ENCODE assay signal across 11 cellular contexts in the genomic region with DNA sequence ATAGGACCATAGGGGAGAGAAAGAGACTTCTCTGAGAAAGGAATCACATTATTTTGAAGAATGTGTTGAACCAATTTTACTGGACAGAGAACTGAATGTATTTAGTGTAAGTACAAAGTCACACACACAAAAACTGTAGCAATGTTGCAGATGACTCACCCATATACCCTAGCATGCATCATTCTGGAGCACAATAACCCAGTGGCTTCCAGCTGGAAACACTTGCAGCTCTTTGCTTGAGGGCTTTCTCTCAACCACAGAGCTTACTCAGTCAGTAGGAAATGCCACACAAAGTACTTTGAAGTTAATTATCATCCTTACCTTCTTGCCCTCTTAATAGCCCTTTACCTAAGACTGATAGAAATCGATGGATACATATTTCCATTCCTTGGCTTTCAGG.
DNase-seq lines count a peak whose midpoint lies in the region; ATAC-seq, FAIRE-seq and TF ChIP-seq lines count a peak whose summit lies in the region.
"Had no signal": no experiment of that assay in that cellular context is flagged by ENCODE, and none has a peak within 500 bp of the region (broad histone marks: within the 10 kb centered on the region; RNA-seq: fewer than 3 reads in every experiment).

No MANE protein-coding gene starts in this region.

- peak overlapping the region; percentile 76 to 86 for H3K27ac ChIP-seq in breast epithelium
- H3K27ac ChIP-seq: BLaER1 treated with 17β-estradiol and CSF1 and Interleukin-3, amounts not matched to agents 10 nM and 100 nM; KMS-11 had no signal

- no peaks in the 10 kb centered on the region for H3K27me3 ChIP-seq in breast epithelium
- H3K27me3 ChIP-seq: BLaER1 treated with 17β-estradiol and CSF1 and Interleukin-3, amounts not matched to agents 10 nM and 100 nM had no signal

- intact Hi-C loops in breast epithelium (cut with DNase I; ENCODE audit: low total_unique reads) = no loop called here

- H3K36me3 ChIP-seq in breast epithelium = no peaks in the 10 kb centered on the region
- H3K36me3 ChIP-seq: BLaER1 treated with 17β-estradiol and CSF1 and Interleukin-3, amounts not matched to agents 10 nM and 100 nM had no signal

- no peak overlapping the region for H3K4me3 ChIP-seq in breast epithelium
- H3K4me3 ChIP-seq: BLaER1 treated with 17β-estradiol and CSF1 and Interleukin-3, amounts not matched to agents 10 nM and 100 nM had no signal

- no peak for ATAC-seq in HG03354 (IDR thresholded peaks at IDR 0.05; ENCODE audit: poor library complexity, severe bottlenecking, unreplicated experiment)
- ATAC-seq in GM19351 (IDR thresholded peaks at IDR 0.05; ENCODE audit: unreplicated experiment) = no peak

- peak; percentile 6 for DNase-seq in DMS53 treated with DMSO at 0.1 percent for 48 hours (lab: John Stamatoyannopoulos, UW; ENCODE audit: unreplicated experiment)
- peak; percentile 4 for DNase-seq in NCI-H187 treated with DMSO at 0.1 percent for 48 hours (lab: John Stamatoyannopoulos, UW)
- DNase-seq in breast epithelium (ENCODE audit: low spot score in 2 of 2) = peak in 1 of 2 donors; percentile 58
- DNase-seq in left kidney (ENCODE audit: low read depth, low spot score) = peak; percentile 11
- DNase-seq in Kasumi-1 (lab: John Stamatoyannopoulos, UW) = no peak
- DNase-seq in GM19239 (ENCODE audit: insufficient read length, low spot score) = no peak

- no peaks in the 10 kb centered on the region for H3K4me1 ChIP-seq in breast epithelium
- H3K4me1 ChIP-seq: BLaER1 treated with 17β-estradiol and CSF1 and Interleukin-3, amounts not matched to agents 10 nM and 100 nM had no signal

- no peak for TF ChIP-seq POLR2A in breast epithelium (IDR thresholded peaks at IDR 0.05)

- no peak for FAIRE-seq in GM19239 (lab: Jason Lieb, UNC)
- FAIRE-seq: TTC549 had no signal

- no peak for TF ChIP-seq CTCF in breast epithelium (IDR thresholded peaks at IDR 0.05)

- H3K9me3 ChIP-seq in breast epithelium = no peaks in the 10 kb centered on the region
- H3K9me3 ChIP-seq: BLaER1 treated with 17β-estradiol and CSF1 and Interleukin-3, amounts not matched to agents 10 nM and 100 nM had no signal

Comparison
In these comparisons a context has a peak if more than half of its experiments do, and no peak if none do; other contexts are left out.
1. DNase-seq: peak in DMS53 treated with DMSO at 0.1 percent for 48 hours (single experiment), NCI-H187 treated with DMSO at 0.1 percent for 48 hours (single experiment) and left kidney (single experiment); none in Kasumi-1 (0 of 2) and GM19239 (single experiment).